31 cellular contexts compared by ENCODE assay signal in the genomic region with DNA sequence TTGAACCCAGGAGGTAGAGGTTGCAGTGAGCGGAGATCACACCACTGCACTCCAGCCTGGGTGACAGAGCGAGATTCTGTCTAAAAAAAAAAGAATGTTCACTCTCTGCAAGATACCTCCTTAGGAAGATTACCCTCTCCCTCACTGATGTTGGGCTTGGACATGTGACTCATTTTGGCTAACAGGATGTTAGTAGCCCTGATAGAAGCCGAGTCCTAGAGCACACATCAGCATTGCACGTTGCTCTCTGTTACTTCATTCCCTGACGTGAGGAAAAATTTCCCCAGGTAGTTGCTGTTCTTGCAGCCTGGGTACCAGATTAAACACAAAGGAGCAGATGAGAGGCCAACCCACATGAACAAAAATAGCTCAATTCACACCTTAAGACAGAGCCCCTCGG.
"Had no signal": no experiment of that assay in that cellular context is flagged by ENCODE, and none has a peak within 500 bp of the region (broad histone marks: within the 10 kb centered on the region; RNA-seq: fewer than 3 reads in every experiment).

No MANE protein-coding gene starts in this region.

- H3K27me3 ChIP-seq: body of pancreas, breast epithelium had no signal

- H3K4me1 ChIP-seq: body of pancreas, breast epithelium had no signal

- H3K4me3 ChIP-seq: body of pancreas, breast epithelium, PC-9 had no signal

- DNase-seq: activated CD4-positive, alpha-beta T cell treated with anti-CD3 and anti-CD28 coated beads for 1 hour; activated CD4-positive, alpha-beta T cell treated with anti-CD3 and anti-CD28 coated beads for 48 hours; activated CD4-positive, CD25-positive, alpha-beta regulatory T cell; activated CD8-positive, alpha-beta T cell treated with anti-CD3 and anti-CD28 coated beads for 36 hours; activated gamma-delta T cell; activated naive CD4-positive, alpha-beta T cell treated with Interleukin-2 at 50 U/mL for 16 hours; activated naive CD8-positive, alpha-beta T cell treated with anti-CD3 and anti-CD28 coated beads, Interleukin-2, amount 10 ng/mL, durations not matched to agents 7 days and 5 days; activated T-cell treated with anti-CD3 and anti-CD28 coated beads, Interleukin-2, amount 50 U/mL, for 1 hour; activated T-cell treated with anti-CD3 and anti-CD28 coated beads, Interleukin-2, amount 50 U/mL, for 72 hours; amygdala; body of pancreas; central memory CD4-positive, alpha-beta T cell; Karpas-422; KBM-7; NCI-H1105; NCI-H1417 treated with DMSO at 0.1 percent for 48 hours; NCI-H187 treated with DMSO at 0.1 percent for 48 hours; NCI-H2081; NCI-H226; NCI-H446 treated with DMSO at 0.1 percent for 48 hours; NCI-H524; NCI-H69; NK-92 treated with Interleukin-12 subunit alpha and Interleukin-12 subunit beta, amount 100 ng/mL, for 24 hours; PC-9; Right ventricle myocardium superior; SW 1271; T-helper 1 cell; T-helper 2 cell; T-helper 9 cell; WERI-Rb-1 had no signal

- H3K36me3 ChIP-seq: breast epithelium, WERI-Rb-1 had no signal

- H3K27ac ChIP-seq: body of pancreas, breast epithelium, PC-9, WERI-Rb-1 had no signal

- H3K9me3 ChIP-seq: body of pancreas, breast epithelium had no signal
